Comparison of ENCODE assay signal across 28 cellular contexts in genomic region chr7:77360104-77360503, GRCh38. TPM values are rescaled to one million over a fixed set of nuclear protein-coding genes. Genes with fewer than 3 reads are reported as not detected.
A peak's percentile ranks its signal among the peaks of the same experiment; 100 is the strongest.
DNase-seq lines count a peak whose midpoint lies in the region; ATAC-seq and FAIRE-seq lines count a peak whose summit lies in the region.
"Had no signal": no experiment of that assay in that cellular context is flagged by ENCODE, and none has a peak within 500 bp of the region (broad histone marks: within the 10 kb centered on the region; RNA-seq: fewer than 3 reads in every experiment).

No MANE protein-coding gene starts in this region.

- peak; percentile 22 for DNase-seq in NCI-H1105 treated with DMSO at 0.1 percent for 48 hours (lab: John Stamatoyannopoulos, UW)
- no peak for DNase-seq in NCI-H1105 (lab: John Stamatoyannopoulos, UW)
- peak; percentile 18 for DNase-seq in LoVo (ENCODE audit: low spot score)
- DNase-seq in kidney glomerular epithelial cell (lab: John Stamatoyannopoulos, UW), result peak; percentile 17
- DNase-seq in small intestine, result peak; percentile 47
- DNase-seq in hippocampal formation (lab: John Stamatoyannopoulos, UW), result no peak
- DNase-seq in GM19239 (ENCODE audit: insufficient read length, low spot score), result no peak
- DNase-seq: 8988T; activated CD4-positive, alpha-beta T cell treated with anti-CD3 and anti-CD28 coated beads, Interleukin-2, amount 50 U/mL, for 1 hour; activated naive CD4-positive, alpha-beta T cell treated with Interleukin-2 at 50 U/mL for 16 hours; adrenal gland; CD8-positive, alpha-beta T cell; DND-41; Kasumi-1; mesendoderm; NCI-H1048; NCI-H187 treated with DMSO at 0.1 percent for 48 hours; NCI-H526 treated with DMSO at 0.1 percent for 48 hours; stimulated activated naive CD8-positive, alpha-beta T cell treated with anti-CD3 and anti-CD28 coated beads, Interleukin-15, Interleukin-2, amounts not matched to agents 100 U/mL and 50 U/mL, for 24 hours; testis had no signal

- H3K4me1 ChIP-seq in small intestine (ENCODE audit: control insufficient read depth in 2 of 2, insufficient read depth in 1 of 2, low read depth in 1 of 2, low read length in 1 of 2), result peaks cover 0 to 7% of the 10 kb centered on the region in 2 donors
- H3K4me1 ChIP-seq: adrenal gland, prostate gland, testis had no signal

- WGBS in small intestine, 3 donors, result 13 to 44% (median 20%) methylated on average over 1 of the region's 1 CpG

- H3K27me3 ChIP-seq in small intestine (ENCODE audit: control insufficient read depth in 2 of 2, insufficient read depth in 2 of 2, low read length in 2 of 2), result no peaks in the 10 kb centered on the region
- H3K27me3 ChIP-seq: adrenal gland, neutrophil, testis had no signal

- H3K36me3 ChIP-seq in small intestine (ENCODE audit: control insufficient read depth in 2 of 2, insufficient read depth in 2 of 2, low read length in 2 of 2), result peaks cover 0 to 1% of the 10 kb centered on the region in 2 donors
- H3K36me3 ChIP-seq: adrenal gland, prostate gland had no signal

- ATAC-seq in GM21526 (IDR thresholded peaks at IDR 0.05; ENCODE audit: low FRiP score, unreplicated experiment), result no peak
- ATAC-seq: CD8-positive, alpha-beta T cell; stimulated activated naive CD8-positive, alpha-beta T cell treated with anti-CD3 and anti-CD28 coated beads, Interleukin-15, Interleukin-2, amounts not matched to agents 100 U/mL and 50 U/mL, for 24 hours; WTC11 had no signal

- H3K9me3 ChIP-seq in small intestine (ENCODE audit: control insufficient read depth, low read depth), result no peaks in the 10 kb centered on the region
- H3K9me3 ChIP-seq: adrenal gland, neutrophil, prostate gland, testis had no signal

- no peak overlapping the region for H3K4me3 ChIP-seq in small intestine (ENCODE audit: low read depth in 1 of 2, low read length in 2 of 2)
- H3K4me3 ChIP-seq: adrenal gland, prostate gland, testis had no signal

- H3K27ac ChIP-seq in small intestine (ENCODE audit: low read depth in 1 of 2, low read length in 1 of 2), result peak overlapping the region in 1 of 2 donors; percentile 24
- H3K27ac ChIP-seq: adrenal gland, epithelial cell of prostate, HL-60, neutrophil, prostate gland, testis had no signal

- no peak for FAIRE-seq in small intestine (lab: Jason Lieb, UNC)
- no peak for FAIRE-seq in GM19239 (lab: Jason Lieb, UNC)
- FAIRE-seq: GM18507, urothelium cell line had no signal

RNA-seq across cellular contexts. Expression of gene GSAP, which starts 56.0 kb away (rescaled TPM):
- polyA plus RNA-seq in small intestine, result 1 to 10 TPM; 3.0 to 6.0 (median 3.8) TPM

Comparison
In these comparisons a context has a peak if more than half of its experiments do, and no peak if none do; other contexts are left out.
1. DNase-seq: peak in NCI-H1105 treated with DMSO at 0.1 percent for 48 hours (single experiment), LoVo (single experiment), kidney glomerular epithelial cell (single experiment) and small intestine (single experiment); none in NCI-H1105 (single experiment), hippocampal formation (0 of 2) and GM19239 (single experiment).